ENCODE assay signal across 3 cellular contexts in the genomic region with DNA sequence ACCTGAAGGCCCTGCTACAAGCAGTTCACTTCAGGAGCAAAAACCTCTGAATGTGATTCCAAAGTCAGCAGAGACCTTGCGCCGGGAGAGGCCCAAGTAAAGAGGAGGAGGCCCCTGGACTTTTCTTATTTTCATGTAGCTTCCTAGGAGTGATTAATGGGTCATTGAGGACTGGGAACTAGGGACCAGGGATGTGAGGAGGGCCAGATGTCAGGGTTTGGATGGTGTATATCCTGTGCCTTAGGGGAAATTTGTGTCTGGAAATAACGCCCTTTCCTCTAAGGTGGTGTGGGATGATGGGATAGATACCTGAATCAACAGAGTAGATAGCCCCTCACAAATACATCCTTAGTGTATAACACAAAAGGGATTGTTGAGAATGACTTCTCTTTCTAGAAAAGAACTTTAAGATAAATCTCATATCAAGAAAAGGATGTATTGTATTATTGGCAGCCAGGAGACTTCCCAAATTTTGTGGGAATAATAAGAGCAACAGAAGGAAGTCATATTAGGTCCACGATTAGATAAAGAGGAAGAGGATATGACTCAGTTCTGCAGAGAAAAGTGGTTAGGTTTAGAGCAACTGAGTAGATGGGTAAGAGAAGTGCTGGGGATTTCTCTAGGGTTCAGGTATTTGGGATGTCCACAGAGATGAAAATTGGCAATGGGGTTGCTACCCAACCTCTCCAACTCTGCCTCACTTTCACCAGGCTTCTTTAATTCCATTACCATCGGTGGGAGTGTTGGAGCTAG.
TF ChIP-seq lines count a peak whose summit lies in the region.

No MANE protein-coding gene starts in this region.

TF ChIP-seq in SK-N-SH treated with all-trans-retinoic acid at 6 μM for 48 hours, 23 proteins besides CTCF, POLR2A, EP300 and RAD21:
- no peak for TF ChIP-seq ZNF565 (CRISPR knock-in tag; conservative IDR thresholded peaks at IDR 0.05; ENCODE audit: low read depth)
- TF ChIP-seq ARNTL (CRISPR knock-in tag; IDR thresholded peaks at IDR 0.05; ENCODE audit: borderline replicate concordance, low read depth): no peak
- no peak for TF ChIP-seq ESRRG (CRISPR knock-in tag; IDR thresholded peaks at IDR 0.05)
- TF ChIP-seq, protein P1, sequence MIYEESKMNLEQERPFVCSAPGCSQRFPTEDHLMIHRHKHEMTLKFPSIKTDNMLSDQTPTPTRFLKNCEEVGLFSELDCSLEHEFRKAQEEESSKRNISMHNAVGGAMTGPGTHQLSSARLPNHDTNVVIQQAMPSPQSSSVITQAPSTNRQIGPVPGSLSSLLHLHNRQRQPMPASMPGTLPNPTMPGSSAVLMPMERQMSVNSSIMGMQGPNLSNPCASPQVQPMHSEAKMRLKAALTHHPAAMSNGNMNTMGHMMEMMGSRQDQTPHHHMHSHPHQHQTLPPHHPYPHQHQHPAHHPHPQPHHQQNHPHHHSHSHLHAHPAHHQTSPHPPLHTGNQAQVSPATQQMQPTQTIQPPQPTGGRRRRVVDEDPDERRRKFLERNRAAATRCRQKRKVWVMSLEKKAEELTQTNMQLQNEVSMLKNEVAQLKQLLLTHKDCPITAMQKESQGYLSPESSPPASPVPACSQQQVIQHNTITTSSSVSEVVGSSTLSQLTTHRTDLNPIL (CRISPR knock-in tag; IDR thresholded peaks at IDR 0.05; ENCODE audit: low read depth): no peak
- TF ChIP-seq ZC3H10 (CRISPR knock-in tag; IDR thresholded peaks at IDR 0.05): no peak

TF ChIP-seq in SK-N-SH, 30 proteins besides CTCF, POLR2A, EP300 and RAD21:
- TF ChIP-seq, protein P2, sequence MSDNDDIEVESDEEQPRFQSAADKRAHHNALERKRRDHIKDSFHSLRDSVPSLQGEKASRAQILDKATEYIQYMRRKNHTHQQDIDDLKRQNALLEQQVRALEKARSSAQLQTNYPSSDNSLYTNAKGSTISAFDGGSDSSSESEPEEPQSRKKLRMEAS (IDR thresholded peaks at IDR 0.05; ENCODE audit: low read depth): no peak
- TF ChIP-seq NRF1 (IDR thresholded peaks at IDR 0.05; ENCODE audit: low read depth, low read length) (no peak), YY1 (IDR thresholded peaks at IDR 0.05; ENCODE audit: low read depth) (no peak), EZH2phosphoT487 (IDR thresholded peaks at IDR 0.05; ENCODE audit: borderline replicate concordance, low read depth) (no peak), MXI1 (IDR thresholded peaks at IDR 0.05; ENCODE audit: low read depth, low read length) (no peak), SMC3 (IDR thresholded peaks at IDR 0.05; ENCODE audit: low read depth, low read length) (no peak), GABPA (IDR thresholded peaks at IDR 0.05; ENCODE audit: low read depth) (no peak), ELF1 (IDR thresholded peaks at IDR 0.05) (no peak), SIN3A (IDR thresholded peaks at IDR 0.05; ENCODE audit: borderline replicate concordance, low read depth, low read length) (no peak), JUND (IDR thresholded peaks at IDR 0.05) (no peak), FOXM1 (IDR thresholded peaks at IDR 0.05; ENCODE audit: low read depth) (no peak)
- TF ChIP-seq, protein P3, sequence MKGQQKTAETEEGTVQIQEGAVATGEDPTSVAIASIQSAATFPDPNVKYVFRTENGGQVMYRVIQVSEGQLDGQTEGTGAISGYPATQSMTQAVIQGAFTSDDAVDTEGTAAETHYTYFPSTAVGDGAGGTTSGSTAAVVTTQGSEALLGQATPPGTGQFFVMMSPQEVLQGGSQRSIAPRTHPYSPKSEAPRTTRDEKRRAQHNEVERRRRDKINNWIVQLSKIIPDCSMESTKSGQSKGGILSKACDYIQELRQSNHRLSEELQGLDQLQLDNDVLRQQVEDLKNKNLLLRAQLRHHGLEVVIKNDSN (IDR thresholded peaks at IDR 0.05; ENCODE audit: borderline replicate concordance, low read depth): no peak
- TF ChIP-seq, protein P4, sequence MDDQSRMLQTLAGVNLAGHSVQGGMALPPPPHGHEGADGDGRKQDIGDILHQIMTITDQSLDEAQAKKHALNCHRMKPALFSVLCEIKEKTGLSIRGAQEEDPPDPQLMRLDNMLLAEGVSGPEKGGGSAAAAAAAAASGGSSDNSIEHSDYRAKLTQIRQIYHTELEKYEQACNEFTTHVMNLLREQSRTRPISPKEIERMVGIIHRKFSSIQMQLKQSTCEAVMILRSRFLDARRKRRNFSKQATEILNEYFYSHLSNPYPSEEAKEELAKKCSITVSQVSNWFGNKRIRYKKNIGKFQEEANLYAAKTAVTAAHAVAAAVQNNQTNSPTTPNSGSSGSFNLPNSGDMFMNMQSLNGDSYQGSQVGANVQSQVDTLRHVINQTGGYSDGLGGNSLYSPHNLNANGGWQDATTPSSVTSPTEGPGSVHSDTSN (IDR thresholded peaks at IDR 0.05): no peak

TF ChIP-seq in endothelial cell of umbilical vein, 7 proteins besides CTCF, POLR2A, EP300 and RAD21:
- TF ChIP-seq JUN (IDR thresholded peaks at IDR 0.05; ENCODE audit: borderline replicate concordance, insufficient read depth, insufficient read length, low read depth): peak; percentile 38
- TF ChIP-seq, protein P2 (IDR thresholded peaks at IDR 0.05; ENCODE audit: insufficient read depth, insufficient read length): no peak
- TF ChIP-seq FOS (IDR thresholded peaks at IDR 0.05; ENCODE audit: borderline replicate concordance, insufficient read depth, low read length): peak; percentile 41
- TF ChIP-seq GATA2 (IDR thresholded peaks at IDR 0.05; ENCODE audit: insufficient read depth, insufficient read length, low read depth, low read length): peak; percentile 24
- peak; percentile 36 for TF ChIP-seq POLR2AphosphoS5 (IDR thresholded peaks at IDR 0.05; ENCODE audit: insufficient read depth, low read depth, low read length)
TF ChIP-seq in endothelial cell of umbilical vein: peak in this region for 4.
